In genomic region chr17:28726912-28727726, GRCh38 we compare ENCODE assay signal across 8 cellular contexts. TPM values are rescaled to one million over a fixed set of nuclear protein-coding genes. Genes with fewer than 3 reads are reported as not detected.
A peak's percentile ranks its signal among the peaks of the same experiment; 100 is the strongest.
DNase-seq lines count a peak whose midpoint lies in the region; ATAC-seq, FAIRE-seq and TF ChIP-seq lines count a peak whose summit lies in the region.

No MANE protein-coding gene starts in this region.

- under 1% methylated on average over 41 of the region's 41 CpGs for WGBS in right cardiac atrium
- 0 to 1% methylated on average over 39 to 41 of the region's 41 CpGs for WGBS in aorta, 2 donors

- FAIRE-seq in GM12891 (lab: Jason Lieb, UNC), result peak; percentile 88

- no peaks in the 10 kb centered on the region for H3K27me3 ChIP-seq in ascending aorta
- H3K27me3 ChIP-seq in right cardiac atrium (ENCODE audit: control insufficient read depth, insufficient read depth), result no peaks in the 10 kb centered on the region
- H3K27me3 ChIP-seq in rectal smooth muscle tissue (ENCODE audit: control insufficient read depth, insufficient read depth, low read length), result no peaks in the 10 kb centered on the region
- no peaks in the 10 kb centered on the region for H3K27me3 ChIP-seq in aorta (ENCODE audit: control insufficient read depth in 1 of 2, insufficient read depth in 2 of 2, low read length in 1 of 2)

- H3K27ac ChIP-seq in ascending aorta (peak overlapping the region; percentile 93 to 95), right cardiac atrium (ENCODE audit: low read length) (no peak overlapping the region), rectal smooth muscle tissue (ENCODE audit: low read depth, low read length) (no peak overlapping the region), aorta (ENCODE audit: low read depth in 1 of 2, low read length in 2 of 2) (peak overlapping the region in 1 of 2 donors; percentile 2)

- H3K4me1 ChIP-seq in ascending aorta, result peaks cover 13 to 18% of the 10 kb centered on the region in 2 donors
- H3K4me1 ChIP-seq in right cardiac atrium (ENCODE audit: control insufficient read depth, insufficient read depth, low read length), result peaks cover 3% of the 10 kb centered on the region
- peaks cover 6% of the 10 kb centered on the region for H3K4me1 ChIP-seq in rectal smooth muscle tissue (ENCODE audit: control insufficient read depth, insufficient read depth, low read length)
- no peaks in the 10 kb centered on the region for H3K4me1 ChIP-seq in aorta (ENCODE audit: control insufficient read depth in 1 of 2, insufficient read depth in 2 of 2, low read length in 2 of 2)

- H3K9ac ChIP-seq in rectal smooth muscle tissue (ENCODE audit: low read length), result peak overlapping the region; percentile 7

- intact Hi-C loops in ascending aorta (cut with DNase I) (loop anchor here (1.0 to 10.0 kb wide), 6 partner anchors 23 to 388 kb away; partner anchors contain the start of gene FLOT2), right cardiac atrium (cut with DNase I) (loop anchor here in 2 of 4 donors (2.0 to 10.0 kb wide), 4 partner anchors 24 to 388 kb away; partner anchors contain the start of gene PHF12 (in 1 of the 2)), aorta (cut with DNase I) (loop anchor here (1.0 kb wide), 2 partner anchors 20 to 23 kb away; no protein-coding TSS in a partner anchor)

- H3K36me3 ChIP-seq in ascending aorta (peaks cover 24 to 27% of the 10 kb centered on the region in 2 donors), rectal smooth muscle tissue (ENCODE audit: control insufficient read depth, insufficient read depth, low read length) (peaks cover 18% of the 10 kb centered on the region), aorta (ENCODE audit: control insufficient read depth in 1 of 2, insufficient read depth in 2 of 2, low read length in 1 of 2) (peaks cover 0 to 6% of the 10 kb centered on the region in 2 donors)

- H3K9me3 ChIP-seq in ascending aorta (no peaks in the 10 kb centered on the region), right cardiac atrium (ENCODE audit: control insufficient read depth, low read length) (no peaks in the 10 kb centered on the region), aorta (ENCODE audit: control insufficient read depth, low read length) (no peaks in the 10 kb centered on the region)

- peak; percentile 99 to 100 (median 100) for TF ChIP-seq CTCF in ascending aorta (IDR thresholded peaks at IDR 0.05)

- peak; percentile 29 for ATAC-seq in HG02852 (IDR thresholded peaks at IDR 0.05; ENCODE audit: unreplicated experiment)
- peak; percentile 75 to 79 for ATAC-seq in right cardiac atrium
- peak; percentile 93 for ATAC-seq in aorta (ENCODE audit: low FRiP score)

- DNase-seq in GM12891 (ENCODE audit: insufficient read length, low spot score) (peak; percentile 81), NCI-H1694 (lab: John Stamatoyannopoulos, UW) (peak; percentile 93), T-helper 2 cell (peak; percentile 78 to 92 (median 84)), ascending aorta (ENCODE audit: low spot score in 2 of 2) (peak; percentile 72 to 96), right cardiac atrium (peak; percentile 91 to 97 (median 96)), aorta (peak; percentile 95 to 97)

- 0 out of 2 replicates have a peak, but pooled peaks have one; percentile 39 for TF ChIP-seq POLR2A in GM12891 (IDR thresholded peaks at IDR 0.05; ENCODE audit: low read depth, low read length)

- peak overlapping the region; percentile 53 to 83 for H3K4me3 ChIP-seq in ascending aorta
- H3K4me3 ChIP-seq in right cardiac atrium (ENCODE audit: low read length), result peak overlapping the region; percentile 52
- H3K4me3 ChIP-seq in rectal smooth muscle tissue (ENCODE audit: low read length), result peak overlapping the region; percentile 79
- peak overlapping the region; percentile 13 to 52 for H3K4me3 ChIP-seq in aorta (ENCODE audit: low read length in 2 of 2)

TF ChIP-seq in GM12891, 5 proteins besides CTCF, POLR2A, EP300 and RAD21:
- TF ChIP-seq POU2F2 (IDR thresholded peaks at IDR 0.05; ENCODE audit: low read depth, low read length) (peak; percentile 46; the same call in 1 of the 2 replicates), POLR2AphosphoS5 (IDR thresholded peaks at IDR 0.05; ENCODE audit: low read depth, low read length) (peak; percentile 52; the same call in 1 of the 2 replicates), TAF1 (IDR thresholded peaks at IDR 0.05; ENCODE audit: low read depth, low read length) (no peak; the same call in none of the 2 replicates), SPI1 (IDR thresholded peaks at IDR 0.05; ENCODE audit: low read depth, low read length) (no peak), PAX5 (IDR thresholded peaks at IDR 0.05; ENCODE audit: insufficient read depth, low read length, severe bottlenecking) (no peak)

RNA-seq across cellular contexts. Expression of gene TLCD1, which starts 1.1 kb away (rescaled TPM):
- 10.3 TPM for polyA plus RNA-seq in GM12891 (2012; ENCODE audit: low read depth, missing spikeins)
- total RNA-seq in ascending aorta, result not detected
- 1 to 10 TPM; 1.7 to 3.8 (median 2.5) TPM for total RNA-seq in right cardiac atrium
- 1.5 TPM for polyA plus RNA-seq in right cardiac atrium
- 1 to 10 TPM in 1 of 2 donors, under 1 TPM in 1; 0.90 to 2.5 TPM for total RNA-seq in aorta
- polyA plus RNA-seq in aorta, result 1 to 10 TPM in 1 of 2 donors, not detected in 1; 1.5 TPM

RNA-seq across cellular contexts. Expression of gene NEK8, which starts 1.5 kb away (rescaled TPM):
- 7.2 TPM for polyA plus RNA-seq in GM12891 (2012; ENCODE audit: low read depth, missing spikeins)
- total RNA-seq in ascending aorta (3.2 TPM), right cardiac atrium (1 to 10 TPM; 1.0 to 1.6 (median 1.2) TPM), aorta (1 to 10 TPM; 1.6 to 4.5 TPM)
- polyA plus RNA-seq in right cardiac atrium (0.81 TPM), aorta (1 to 10 TPM; 2.0 to 5.3 TPM)

RNA-seq across cellular contexts. Expression of gene RPL23A, which starts 7.3 kb away (rescaled TPM):
- polyA plus RNA-seq in GM12891 (2012; ENCODE audit: low read depth, missing spikeins), result 3,809 TPM
- total RNA-seq in ascending aorta (491 TPM), right cardiac atrium (1,000 to 10,000 TPM in 1 of 4 donors, 100 to 1,000 TPM in 3; 939 to 1,151 (median 992) TPM), aorta (1,000 to 10,000 TPM; 1,133 to 1,177 TPM)
- polyA plus RNA-seq in right cardiac atrium (817 TPM), aorta (1,000 to 10,000 TPM; 1,641 to 1,888 TPM)

RNA-seq across cellular contexts. Expression of gene RAB34, which starts 9.5 kb away (rescaled TPM):
- polyA plus RNA-seq in GM12891 (2012; ENCODE audit: low read depth, missing spikeins), result 5.3 TPM
- total RNA-seq in ascending aorta (172 TPM), right cardiac atrium (10 to 100 TPM; 56.9 to 62.2 (median 59.8) TPM), aorta (100 to 1,000 TPM; 107 to 115 TPM)
- polyA plus RNA-seq in right cardiac atrium (57.6 TPM), aorta (100 to 1,000 TPM; 133 to 303 TPM)

RNA-seq across cellular contexts. Expression of gene PROCA1, which starts 15.4 kb away (rescaled TPM):
- polyA plus RNA-seq in GM12891 (2012; ENCODE audit: low read depth, missing spikeins), result 2.1 TPM
- 1.6 TPM for total RNA-seq in ascending aorta
- 1 to 10 TPM; 1.3 to 3.3 (median 2.5) TPM for total RNA-seq in right cardiac atrium
- polyA plus RNA-seq in right cardiac atrium, result 2.2 TPM
- 1 to 10 TPM in 1 of 2 donors, under 1 TPM in 1; 0.78 to 6.6 TPM for total RNA-seq in aorta
- 1 to 10 TPM; 5.1 to 5.3 TPM for polyA plus RNA-seq in aorta

Comparison
In these comparisons a context has a peak if more than half of its experiments do, and no peak if none do; other contexts are left out.
1. ATAC-seq: peak in every context shown above with its lines; median percentile 93 in aorta; 77 in right cardiac atrium; 29 in HG02852.
2. H3K27ac ChIP-seq: peak in ascending aorta (2 of 2); none in right cardiac atrium (single experiment) and rectal smooth muscle tissue (single experiment).
3. Peak in every context shown above with its lines, with median percentiles within 50 percentile points of each other: DNase-seq and H3K4me3 ChIP-seq.